Comparison of ENCODE assay signal across 3 cellular contexts in the genomic region with DNA sequence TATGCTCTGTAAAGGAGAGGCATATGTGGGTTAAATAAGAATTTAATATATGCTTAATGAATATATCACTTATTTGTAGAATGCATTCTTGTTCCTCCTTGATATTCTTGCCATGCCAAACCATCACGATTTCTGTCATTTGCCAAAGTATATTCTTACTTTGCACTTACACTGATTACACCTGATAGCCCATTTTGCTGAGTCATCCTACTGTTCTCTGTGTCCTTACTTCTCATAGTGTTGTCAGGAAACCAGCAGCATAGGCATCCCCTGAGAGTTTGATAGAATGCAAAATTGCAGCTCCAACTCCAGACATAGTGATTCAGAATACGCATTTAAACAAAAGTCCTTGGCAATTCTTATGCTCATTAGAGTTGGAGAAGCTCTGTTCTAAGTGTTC.
TF ChIP-seq lines count a peak whose summit lies in the region.

No MANE protein-coding gene starts in this region.

TF ChIP-seq in A549, 52 proteins besides CTCF, POLR2A, EP300 and RAD21 (continued from another document):
- peak; percentile 93 for TF ChIP-seq NFE2L2 (conservative IDR thresholded peaks at IDR 0.05; ENCODE audit: low read length)
- TF ChIP-seq CBX8 (IDR thresholded peaks at IDR 0.05), result no peak
- TF ChIP-seq, protein P1, sequence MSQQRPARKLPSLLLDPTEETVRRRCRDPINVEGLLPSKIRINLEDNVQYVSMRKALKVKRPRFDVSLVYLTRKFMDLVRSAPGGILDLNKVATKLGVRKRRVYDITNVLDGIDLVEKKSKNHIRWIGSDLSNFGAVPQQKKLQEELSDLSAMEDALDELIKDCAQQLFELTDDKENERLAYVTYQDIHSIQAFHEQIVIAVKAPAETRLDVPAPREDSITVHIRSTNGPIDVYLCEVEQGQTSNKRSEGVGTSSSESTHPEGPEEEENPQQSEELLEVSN (IDR thresholded peaks at IDR 0.05; ENCODE audit: borderline replicate concordance, low read depth), result no peak
- no peak for TF ChIP-seq MYC (IDR thresholded peaks at IDR 0.05; ENCODE audit: borderline replicate concordance, low read length)
- no peak for TF ChIP-seq HDAC2 (IDR thresholded peaks at IDR 0.05)
- TF ChIP-seq MAFK (IDR thresholded peaks at IDR 0.05; ENCODE audit: partially characterized antibody), result peak; percentile 82
- TF ChIP-seq CHD2 (IDR thresholded peaks at IDR 0.05; ENCODE audit: low read length, partially characterized antibody), result no peak
- no peak for TF ChIP-seq HOXA7 (CRISPR knock-in tag; IDR thresholded peaks at IDR 0.05)
- TF ChIP-seq JUN (IDR thresholded peaks at IDR 0.05), result no peak
- no peak for TF ChIP-seq ZNF302 (CRISPR knock-in tag; IDR thresholded peaks at IDR 0.05)
- no peak for TF ChIP-seq KDM5A (IDR thresholded peaks at IDR 0.05)
- TF ChIP-seq PHF8 (IDR thresholded peaks at IDR 0.05; ENCODE audit: borderline replicate concordance, low read depth), result no peak

TF ChIP-seq in IMR-90, 13 proteins besides CTCF, POLR2A, EP300 and RAD21:
- TF ChIP-seq, protein P2, sequence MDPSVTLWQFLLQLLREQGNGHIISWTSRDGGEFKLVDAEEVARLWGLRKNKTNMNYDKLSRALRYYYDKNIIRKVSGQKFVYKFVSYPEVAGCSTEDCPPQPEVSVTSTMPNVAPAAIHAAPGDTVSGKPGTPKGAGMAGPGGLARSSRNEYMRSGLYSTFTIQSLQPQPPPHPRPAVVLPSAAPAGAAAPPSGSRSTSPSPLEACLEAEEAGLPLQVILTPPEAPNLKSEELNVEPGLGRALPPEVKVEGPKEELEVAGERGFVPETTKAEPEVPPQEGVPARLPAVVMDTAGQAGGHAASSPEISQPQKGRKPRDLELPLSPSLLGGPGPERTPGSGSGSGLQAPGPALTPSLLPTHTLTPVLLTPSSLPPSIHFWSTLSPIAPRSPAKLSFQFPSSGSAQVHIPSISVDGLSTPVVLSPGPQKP (IDR thresholded peaks at IDR 0.05; ENCODE audit: borderline replicate concordance, low read depth, low read length), result no peak
- TF ChIP-seq FOS (IDR thresholded peaks at IDR 0.05; ENCODE audit: low read depth, low read length) (no peak), NFE2L2 (IDR thresholded peaks at IDR 0.05; ENCODE audit: low read depth, low read length) (peak; percentile 93), MAFK (IDR thresholded peaks at IDR 0.05; ENCODE audit: low read depth, low read length) (peak; percentile 63)
TF ChIP-seq in IMR-90: peak in this region for 2.

TF ChIP-seq in K562, 482 proteins besides CTCF, POLR2A, EP300 and RAD21 (continued from another document):
- TF ChIP-seq ATF1 (CRISPR knock-in tag; IDR thresholded peaks at IDR 0.05), result no peak
- no peak for TF ChIP-seq ATF1 (tag; IDR thresholded peaks at IDR 0.05)
- peak; percentile 50; the same call in 1 of the 2 replicates for TF ChIP-seq NFE2L1 (tag; IDR thresholded peaks at IDR 0.05; ENCODE audit: borderline replicate concordance, low read depth)
- no peak for TF ChIP-seq ZNF778 (CRISPR knock-in tag; IDR thresholded peaks at IDR 0.05)
- peak; percentile 58 for TF ChIP-seq MAFK (IDR thresholded peaks at IDR 0.05; ENCODE audit: low read length)
- TF ChIP-seq MAFG (tag; conservative IDR thresholded peaks at IDR 0.05), result peak; percentile 72
TF ChIP-seq in K562: peak in this region for 5.
